ENCODE assay signal across 17 cellular contexts in genomic region chr12:32163596-32163995, GRCh38. TPM values are rescaled to one million over a fixed set of nuclear protein-coding genes. Genes with fewer than 3 reads are reported as not detected.
DNase-seq lines count a peak whose midpoint lies in the region; ATAC-seq and TF ChIP-seq lines count a peak whose summit lies in the region.
"Had no signal": no experiment of that assay in that cellular context is flagged by ENCODE, and none has a peak within 500 bp of the region (broad histone marks: within the 10 kb centered on the region; RNA-seq: fewer than 3 reads in every experiment).

No MANE protein-coding gene starts in this region.

- peak; percentile 16 for DNase-seq in A172 (ENCODE audit: low spot score)
- peak; percentile 31 for DNase-seq in LHCN-M2 (ENCODE audit: low read depth)
- DNase-seq in epithelial cell of proximal tubule (ENCODE audit: low read depth): peak; percentile 19
- DNase-seq in kidney tubule cell (ENCODE audit: low spot score): peak; percentile 27
- DNase-seq in NCI-H345 treated with DMSO at 0.1 percent for 48 hours (lab: John Stamatoyannopoulos, UW; ENCODE audit: unreplicated experiment): no peak
- no peak for DNase-seq in NCI-H526 (lab: John Stamatoyannopoulos, UW)
- DNase-seq: C1 segment of cervical spinal cord, KG1, MG63, NCI-H1092 treated with DMSO at 0.1 percent for 48 hours, NCI-H187, NCI-H82, Right ventricle myocardium superior had no signal

- ATAC-seq in HG03045 (IDR thresholded peaks at IDR 0.05; ENCODE audit: unreplicated experiment) (no peak), GM19397 (IDR thresholded peaks at IDR 0.05; ENCODE audit: unreplicated experiment) (no peak)
- ATAC-seq: GM23338, Panc1 had no signal

- TF ChIP-seq CTCF in epithelial cell of proximal tubule (conservative IDR thresholded peaks at IDR 0.05; ENCODE audit: low read depth, low read length): no peak

- no peak overlapping the region for H3K4me3 ChIP-seq in epithelial cell of proximal tubule (ENCODE audit: low read depth, low read length)
- H3K4me3 ChIP-seq: GM23338, MG63 had no signal

RNA-seq across cellular contexts. Expression of gene BICD1, which starts 56.9 kb away (rescaled TPM):
- 6.6 and 10.0 TPM in 2 replicates for total RNA-seq in A172 (2014; rRNA removed; shearing (Covaris generic))
- total RNA-seq in LHCN-M2 (2014; rRNA removed) (6.2 and 6.6 TPM in 2 replicates), epithelial cell of proximal tubule (7.7 and 9.9 TPM in 2 replicates)
- polyA plus RNA-seq in LHCN-M2 (2012): 6.0 TPM

Comparison
In these comparisons a context has a peak if more than half of its experiments do, and no peak if none do; other contexts are left out.
1. DNase-seq: peak in A172 (single experiment), LHCN-M2 (single experiment), epithelial cell of proximal tubule (single experiment) and kidney tubule cell (single experiment); none in NCI-H345 treated with DMSO at 0.1 percent for 48 hours (single experiment) and NCI-H526 (0 of 2).